In genomic region chr9:133030317-133031129, GRCh38 we compare ENCODE assay signal across 1 cellular context.
TF ChIP-seq lines count a peak whose summit lies in the region.

Gene GTF3C5, plus strand, starts transcription at chr9:133030997. Its CDS starts 15 bp downstream, at chr9:133031012.

TF ChIP-seq in HepG2, 621 proteins besides CTCF, POLR2A, EP300 and RAD21 (continued from another document and continues in another):
- TF ChIP-seq, protein P1, sequence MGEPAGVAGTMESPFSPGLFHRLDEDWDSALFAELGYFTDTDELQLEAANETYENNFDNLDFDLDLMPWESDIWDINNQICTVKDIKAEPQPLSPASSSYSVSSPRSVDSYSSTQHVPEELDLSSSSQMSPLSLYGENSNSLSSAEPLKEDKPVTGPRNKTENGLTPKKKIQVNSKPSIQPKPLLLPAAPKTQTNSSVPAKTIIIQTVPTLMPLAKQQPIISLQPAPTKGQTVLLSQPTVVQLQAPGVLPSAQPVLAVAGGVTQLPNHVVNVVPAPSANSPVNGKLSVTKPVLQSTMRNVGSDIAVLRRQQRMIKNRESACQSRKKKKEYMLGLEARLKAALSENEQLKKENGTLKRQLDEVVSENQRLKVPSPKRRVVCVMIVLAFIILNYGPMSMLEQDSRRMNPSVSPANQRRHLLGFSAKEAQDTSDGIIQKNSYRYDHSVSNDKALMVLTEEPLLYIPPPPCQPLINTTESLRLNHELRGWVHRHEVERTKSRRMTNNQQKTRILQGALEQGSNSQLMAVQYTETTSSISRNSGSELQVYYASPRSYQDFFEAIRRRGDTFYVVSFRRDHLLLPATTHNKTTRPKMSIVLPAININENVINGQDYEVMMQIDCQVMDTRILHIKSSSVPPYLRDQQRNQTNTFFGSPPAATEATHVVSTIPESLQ (CRISPR knock-in tag; conservative IDR thresholded peaks at IDR 0.05) = no peak; the same call in 1 of the 2 replicates
- no peak for TF ChIP-seq TEAD2 (CRISPR knock-in tag; IDR thresholded peaks at IDR 0.05)
- no peak; the same call in 1 of the 2 replicates for TF ChIP-seq NR0B2 (CRISPR knock-in tag; IDR thresholded peaks at IDR 0.05)
- no peak for TF ChIP-seq ZBTB3 (CRISPR knock-in tag; IDR thresholded peaks at IDR 0.05; ENCODE audit: borderline replicate concordance, low read depth)
- TF ChIP-seq HNRNPH1 (optimal IDR thresholded peaks at IDR 0.05; ENCODE audit: low read depth, low read length) = no peak
- TF ChIP-seq ZNF367 (CRISPR knock-in tag; IDR thresholded peaks at IDR 0.05; ENCODE audit: borderline replicate concordance) = peak; percentile 29; the same call in 1 of the 2 replicates
- TF ChIP-seq, protein P2, sequence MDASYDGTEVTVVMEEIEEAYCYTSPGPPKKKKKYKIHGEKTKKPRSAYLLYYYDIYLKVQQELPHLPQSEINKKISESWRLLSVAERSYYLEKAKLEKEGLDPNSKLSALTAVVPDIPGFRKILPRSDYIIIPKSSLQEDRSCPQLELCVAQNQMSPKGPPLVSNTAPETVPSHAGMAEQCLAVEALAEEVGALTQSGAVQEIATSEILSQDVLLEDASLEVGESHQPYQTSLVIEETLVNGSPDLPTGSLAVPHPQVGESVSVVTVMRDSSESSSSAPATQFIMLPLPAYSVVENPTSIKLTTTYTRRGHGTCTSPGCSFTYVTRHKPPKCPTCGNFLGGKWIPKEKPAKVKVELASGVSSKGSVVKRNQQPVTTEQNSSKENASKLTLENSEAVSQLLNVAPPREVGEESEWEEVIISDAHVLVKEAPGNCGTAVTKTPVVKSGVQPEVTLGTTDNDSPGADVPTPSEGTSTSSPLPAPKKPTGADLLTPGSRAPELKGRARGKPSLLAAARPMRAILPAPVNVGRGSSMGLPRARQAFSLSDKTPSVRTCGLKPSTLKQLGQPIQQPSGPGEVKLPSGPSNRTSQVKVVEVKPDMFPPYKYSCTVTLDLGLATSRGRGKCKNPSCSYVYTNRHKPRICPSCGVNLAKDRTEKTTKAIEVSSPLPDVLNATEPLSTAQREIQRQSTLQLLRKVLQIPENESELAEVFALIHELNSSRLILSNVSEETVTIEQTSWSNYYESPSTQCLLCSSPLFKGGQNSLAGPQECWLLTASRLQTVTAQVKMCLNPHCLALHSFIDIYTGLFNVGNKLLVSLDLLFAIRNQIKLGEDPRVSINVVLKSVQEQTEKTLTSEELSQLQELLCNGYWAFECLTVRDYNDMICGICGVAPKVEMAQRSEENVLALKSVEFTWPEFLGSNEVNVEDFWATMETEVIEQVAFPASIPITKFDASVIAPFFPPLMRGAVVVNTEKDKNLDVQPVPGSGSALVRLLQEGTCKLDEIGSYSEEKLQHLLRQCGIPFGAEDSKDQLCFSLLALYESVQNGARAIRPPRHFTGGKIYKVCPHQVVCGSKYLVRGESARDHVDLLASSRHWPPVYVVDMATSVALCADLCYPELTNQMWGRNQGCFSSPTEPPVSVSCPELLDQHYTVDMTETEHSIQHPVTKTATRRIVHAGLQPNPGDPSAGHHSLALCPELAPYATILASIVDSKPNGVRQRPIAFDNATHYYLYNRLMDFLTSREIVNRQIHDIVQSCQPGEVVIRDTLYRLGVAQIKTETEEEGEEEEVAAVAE (CRISPR knock-in tag; IDR thresholded peaks at IDR 0.05; ENCODE audit: borderline replicate concordance) = peak; percentile 83
- no peak for TF ChIP-seq RCOR2 (CRISPR knock-in tag; IDR thresholded peaks at IDR 0.05)
- no peak for TF ChIP-seq NBN (conservative IDR thresholded peaks at IDR 0.05)
- TF ChIP-seq NCOR1 (IDR thresholded peaks at IDR 0.05; ENCODE audit: borderline replicate concordance, low read length) = peak; percentile 61; the same call in 1 of the 2 replicates
- TF ChIP-seq ZFP1 (CRISPR knock-in tag; IDR thresholded peaks at IDR 0.05) = no peak
- TF ChIP-seq, protein P3, sequence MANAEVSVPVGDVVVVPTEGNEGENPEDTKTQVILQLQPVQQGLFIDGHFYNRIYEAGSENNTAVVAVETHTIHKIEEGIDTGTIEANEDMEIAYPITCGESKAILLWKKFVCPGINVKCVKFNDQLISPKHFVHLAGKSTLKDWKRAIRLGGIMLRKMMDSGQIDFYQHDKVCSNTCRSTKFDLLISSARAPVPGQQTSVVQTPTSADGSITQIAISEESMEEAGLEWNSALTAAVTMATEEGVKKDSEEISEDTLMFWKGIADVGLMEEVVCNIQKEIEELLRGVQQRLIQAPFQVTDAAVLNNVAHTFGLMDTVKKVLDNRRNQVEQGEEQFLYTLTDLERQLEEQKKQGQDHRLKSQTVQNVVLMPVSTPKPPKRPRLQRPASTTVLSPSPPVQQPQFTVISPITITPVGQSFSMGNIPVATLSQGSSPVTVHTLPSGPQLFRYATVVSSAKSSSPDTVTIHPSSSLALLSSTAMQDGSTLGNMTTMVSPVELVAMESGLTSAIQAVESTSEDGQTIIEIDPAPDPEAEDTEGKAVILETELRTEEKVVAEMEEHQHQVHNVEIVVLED (CRISPR knock-in tag; IDR thresholded peaks at IDR 0.05; ENCODE audit: borderline replicate concordance) = peak; percentile 83
- TF ChIP-seq FOXC1 (CRISPR knock-in tag; IDR thresholded peaks at IDR 0.05; ENCODE audit: borderline replicate concordance) = no peak
- no peak for TF ChIP-seq ZNF878 (CRISPR knock-in tag; IDR thresholded peaks at IDR 0.05)
- no peak for TF ChIP-seq SETDB1 (CRISPR knock-in tag; IDR thresholded peaks at IDR 0.05; ENCODE audit: borderline replicate concordance)
- TF ChIP-seq ZNF180 (CRISPR knock-in tag; IDR thresholded peaks at IDR 0.05; ENCODE audit: borderline replicate concordance, low read depth) = no peak
- 0 out of 2 replicates have a peak, but pooled peaks have one; percentile 67 for TF ChIP-seq ZNF138 (CRISPR knock-in tag; IDR thresholded peaks at IDR 0.05; ENCODE audit: low read depth)
- peak; percentile 93 for TF ChIP-seq ZNF788 (CRISPR knock-in tag; IDR thresholded peaks at IDR 0.05; ENCODE audit: borderline replicate concordance)
- TF ChIP-seq ZNF530 (CRISPR knock-in tag; IDR thresholded peaks at IDR 0.05; ENCODE audit: low read depth) = no peak
- no peak for TF ChIP-seq ATRX (CRISPR knock-in tag; IDR thresholded peaks at IDR 0.05; ENCODE audit: borderline replicate concordance)
- peak; percentile 72 for TF ChIP-seq NRL (CRISPR knock-in tag; IDR thresholded peaks at IDR 0.05; ENCODE audit: borderline replicate concordance)
- peak; percentile 60; the same call in 1 of the 2 replicates for TF ChIP-seq ZIK1 (CRISPR knock-in tag; IDR thresholded peaks at IDR 0.05; ENCODE audit: borderline replicate concordance, low read depth)
- peak; percentile 94 for TF ChIP-seq GABPB1 (CRISPR knock-in tag; IDR thresholded peaks at IDR 0.05)
- TF ChIP-seq ELK4 (CRISPR knock-in tag; IDR thresholded peaks at IDR 0.05; ENCODE audit: borderline replicate concordance) = no peak
- TF ChIP-seq NFATC3 (CRISPR knock-in tag; IDR thresholded peaks at IDR 0.05) = peak; percentile 59; the same call in 1 of the 2 replicates
- peak; percentile 65; the same call in 1 of the 2 replicates for TF ChIP-seq GATAD2A (CRISPR knock-in tag; IDR thresholded peaks at IDR 0.05)
- no peak; the same call in 1 of the 2 replicates for TF ChIP-seq KLF11 (CRISPR knock-in tag; IDR thresholded peaks at IDR 0.05)
- TF ChIP-seq CREM (IDR thresholded peaks at IDR 0.05) = peak; percentile 61
- no peak for TF ChIP-seq CREM (CRISPR knock-in tag; IDR thresholded peaks at IDR 0.05)
- 0 out of 2 replicates have a peak, but pooled peaks have one; percentile 26 for TF ChIP-seq ZSCAN22 (CRISPR knock-in tag; IDR thresholded peaks at IDR 0.05)
- TF ChIP-seq KAT8 (CRISPR knock-in tag; IDR thresholded peaks at IDR 0.05) = peak; percentile 93
- no peak; the same call in 1 of the 2 replicates for TF ChIP-seq ZNF564 (CRISPR knock-in tag; IDR thresholded peaks at IDR 0.05)
- peak; percentile 86; the same call in 1 of the 2 replicates for TF ChIP-seq TIGD3 (CRISPR knock-in tag; IDR thresholded peaks at IDR 0.05; ENCODE audit: borderline replicate concordance)
- TF ChIP-seq, protein P4, sequence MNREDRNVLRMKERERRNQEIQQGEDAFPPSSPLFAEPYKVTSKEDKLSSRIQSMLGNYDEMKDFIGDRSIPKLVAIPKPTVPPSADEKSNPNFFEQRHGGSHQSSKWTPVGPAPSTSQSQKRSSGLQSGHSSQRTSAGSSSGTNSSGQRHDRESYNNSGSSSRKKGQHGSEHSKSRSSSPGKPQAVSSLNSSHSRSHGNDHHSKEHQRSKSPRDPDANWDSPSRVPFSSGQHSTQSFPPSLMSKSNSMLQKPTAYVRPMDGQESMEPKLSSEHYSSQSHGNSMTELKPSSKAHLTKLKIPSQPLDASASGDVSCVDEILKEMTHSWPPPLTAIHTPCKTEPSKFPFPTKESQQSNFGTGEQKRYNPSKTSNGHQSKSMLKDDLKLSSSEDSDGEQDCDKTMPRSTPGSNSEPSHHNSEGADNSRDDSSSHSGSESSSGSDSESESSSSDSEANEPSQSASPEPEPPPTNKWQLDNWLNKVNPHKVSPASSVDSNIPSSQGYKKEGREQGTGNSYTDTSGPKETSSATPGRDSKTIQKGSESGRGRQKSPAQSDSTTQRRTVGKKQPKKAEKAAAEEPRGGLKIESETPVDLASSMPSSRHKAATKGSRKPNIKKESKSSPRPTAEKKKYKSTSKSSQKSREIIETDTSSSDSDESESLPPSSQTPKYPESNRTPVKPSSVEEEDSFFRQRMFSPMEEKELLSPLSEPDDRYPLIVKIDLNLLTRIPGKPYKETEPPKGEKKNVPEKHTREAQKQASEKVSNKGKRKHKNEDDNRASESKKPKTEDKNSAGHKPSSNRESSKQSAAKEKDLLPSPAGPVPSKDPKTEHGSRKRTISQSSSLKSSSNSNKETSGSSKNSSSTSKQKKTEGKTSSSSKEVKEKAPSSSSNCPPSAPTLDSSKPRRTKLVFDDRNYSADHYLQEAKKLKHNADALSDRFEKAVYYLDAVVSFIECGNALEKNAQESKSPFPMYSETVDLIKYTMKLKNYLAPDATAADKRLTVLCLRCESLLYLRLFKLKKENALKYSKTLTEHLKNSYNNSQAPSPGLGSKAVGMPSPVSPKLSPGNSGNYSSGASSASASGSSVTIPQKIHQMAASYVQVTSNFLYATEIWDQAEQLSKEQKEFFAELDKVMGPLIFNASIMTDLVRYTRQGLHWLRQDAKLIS (CRISPR knock-in tag; IDR thresholded peaks at IDR 0.05) = no peak
- TF ChIP-seq NR1H2 (CRISPR knock-in tag; IDR thresholded peaks at IDR 0.05; ENCODE audit: borderline replicate concordance, low read depth) = peak; percentile 75; the same call in 1 of the 2 replicates
- no peak for TF ChIP-seq MTF1 (CRISPR knock-in tag; IDR thresholded peaks at IDR 0.05)
- peak; percentile 42; the same call in 1 of the 2 replicates for TF ChIP-seq ZNF614 (CRISPR knock-in tag; IDR thresholded peaks at IDR 0.05; ENCODE audit: borderline replicate concordance)
- peak; percentile 89; the same call in 1 of the 2 replicates for TF ChIP-seq ZNF274 (CRISPR knock-in tag; IDR thresholded peaks at IDR 0.05)
- TF ChIP-seq ZNF772 (CRISPR knock-in tag; IDR thresholded peaks at IDR 0.05) = 0 out of 2 replicates have a peak, but pooled peaks have one; percentile 33
- TF ChIP-seq TFE3 (CRISPR knock-in tag; IDR thresholded peaks at IDR 0.05) = 0 out of 2 replicates have a peak, but pooled peaks have one; percentile 22
- peak; percentile 59; the same call in 1 of the 2 replicates for TF ChIP-seq ZZZ3 (CRISPR knock-in tag; IDR thresholded peaks at IDR 0.05; ENCODE audit: borderline replicate concordance)
- TF ChIP-seq ZNF484 (CRISPR knock-in tag; IDR thresholded peaks at IDR 0.05; ENCODE audit: borderline replicate concordance, low read depth) = no peak
- no peak for TF ChIP-seq TOPORS (CRISPR knock-in tag; IDR thresholded peaks at IDR 0.05)
- TF ChIP-seq ETS1 (CRISPR knock-in tag; IDR thresholded peaks at IDR 0.05) = no peak
